Comparison of ENCODE assay signal across 22 cellular contexts in genomic region chr12:4107911-4108697, GRCh38.
DNase-seq lines count a peak whose midpoint lies in the region; ATAC-seq and TF ChIP-seq lines count a peak whose summit lies in the region.
"Had no signal": no experiment of that assay in that cellular context is flagged by ENCODE, and none has a peak within 500 bp of the region (broad histone marks: within the 10 kb centered on the region; RNA-seq: fewer than 3 reads in every experiment).

No MANE protein-coding gene starts in this region.

- H3K4me3 ChIP-seq in MM.1S (ENCODE audit: low read length): no peak overlapping the region
- H3K4me3 ChIP-seq: GM23248, heart left ventricle, PC-9, SJCRH30, uterus had no signal

- no peaks in the 10 kb centered on the region for H3K79me2 ChIP-seq in MM.1S (ENCODE audit: low read length)
- H3K79me2 ChIP-seq: parathyroid adenoma had no signal

- H3K9me2 ChIP-seq in MM.1S (replicated peaks; ENCODE audit: insufficient read depth, low read length): no peaks in the 10 kb centered on the region

- POLR2A ChIA-PET in activated CD4-positive, alpha-beta memory T cell treated with anti-CD3 and anti-CD28 coated beads, Interleukin-2, amount 10 ng/mL, durations not matched to agents 7 days and 5 days (lab: Charles Lee): interaction anchor here (0.6 to 4.0 kb wide), 15 partner anchors 8 to 179 kb away, joined by 3 to 108 read pairs (median 4); partner anchors contain the start of gene CCND2
- POLR2A ChIA-PET in activated CD4-positive, alpha-beta memory T cell treated with anti-CD3 and anti-CD28 coated beads for 36 hours (lab: Charles Lee): interaction anchor here (0.8 to 2.9 kb wide), 12 partner anchors 9 to 176 kb away, joined by 3 to 18 read pairs (median 4); partner anchors contain the start of gene CCND2
- POLR2A ChIA-PET in WTC11 (lab: Charles Lee): interaction anchor here (1.0 kb wide), 2 partner anchors 8 to 164 kb away, joined by 3 read pairs; no protein-coding TSS in a partner anchor

- H3K36me3 Mint-ChIP-seq in activated CD4-positive, alpha-beta memory T cell treated with anti-CD3 and anti-CD28 coated beads, Interleukin-2, amount 10 ng/mL, durations not matched to agents 7 days and 5 days (ENCODE audit: low read depth): peaks cover 12% of the 10 kb centered on the region
- no peaks in the 10 kb centered on the region for H3K36me3 Mint-ChIP-seq in activated CD4-positive, alpha-beta memory T cell treated with anti-CD3 and anti-CD28 coated beads for 36 hours
- H3K36me3 Mint-ChIP-seq in activated naive CD8-positive, alpha-beta T cell treated with anti-CD3 and anti-CD28 coated beads, Interleukin-2, amount 50 U/mL, for 24 hours (ENCODE audit: low read depth): no peaks in the 10 kb centered on the region
- H3K36me3 Mint-ChIP-seq in stimulated activated memory B cell treated with anti-CD40 and anti-IgM and Interleukin-4, amounts not matched to agents 10 μg/mL and 1 μg/mL and 100 μg/mL, for 72 hours: no peaks in the 10 kb centered on the region
- no peaks in the 10 kb centered on the region for H3K36me3 Mint-ChIP-seq in WTC11
- H3K36me3 Mint-ChIP-seq: mesothelial cell of epicardium had no signal

- no peaks in the 10 kb centered on the region for H3K9me3 Mint-ChIP-seq in activated CD4-positive, alpha-beta memory T cell treated with anti-CD3 and anti-CD28 coated beads, Interleukin-2, amount 10 ng/mL, durations not matched to agents 7 days and 5 days
- H3K9me3 Mint-ChIP-seq in activated CD4-positive, alpha-beta memory T cell treated with anti-CD3 and anti-CD28 coated beads for 36 hours: no peaks in the 10 kb centered on the region
- H3K9me3 Mint-ChIP-seq in activated naive CD8-positive, alpha-beta T cell treated with anti-CD3 and anti-CD28 coated beads, Interleukin-2, amount 50 U/mL, for 24 hours: no peaks in the 10 kb centered on the region
- H3K9me3 Mint-ChIP-seq in stimulated activated memory B cell treated with anti-CD40 and anti-IgM and Interleukin-4, amounts not matched to agents 10 μg/mL and 1 μg/mL and 100 μg/mL, for 72 hours: no peaks in the 10 kb centered on the region
- no peaks in the 10 kb centered on the region for H3K9me3 Mint-ChIP-seq in WTC11
- H3K9me3 Mint-ChIP-seq: mesothelial cell of epicardium had no signal

- H3F3A ChIP-seq in MM.1S (ENCODE audit: insufficient read depth, low read length): no peaks in the 10 kb centered on the region; the same call in 1 of the 2 replicates

- no peaks in the 10 kb centered on the region for H3K9me3 ChIP-seq in MM.1S (replicated peaks; ENCODE audit: insufficient read depth, low read length)
- H3K9me3 ChIP-seq: heart left ventricle, SJCRH30, uterus had no signal

- peak overlapping the region; percentile 33; the same call in 1 of the 2 replicates for H3K9ac ChIP-seq in MM.1S (ENCODE audit: low read length)
- H3K9ac ChIP-seq: GM23248, parathyroid adenoma had no signal

- no peaks in the 10 kb centered on the region for H3K27me3 Mint-ChIP-seq in activated CD4-positive, alpha-beta memory T cell treated with anti-CD3 and anti-CD28 coated beads, Interleukin-2, amount 10 ng/mL, durations not matched to agents 7 days and 5 days
- H3K27me3 Mint-ChIP-seq in activated CD4-positive, alpha-beta memory T cell treated with anti-CD3 and anti-CD28 coated beads for 36 hours: peaks cover 8% of the 10 kb centered on the region
- H3K27me3 Mint-ChIP-seq in activated naive CD8-positive, alpha-beta T cell treated with anti-CD3 and anti-CD28 coated beads, Interleukin-2, amount 50 U/mL, for 24 hours: no peaks in the 10 kb centered on the region
- H3K27me3 Mint-ChIP-seq in stimulated activated memory B cell treated with anti-CD40 and anti-IgM and Interleukin-4, amounts not matched to agents 10 μg/mL and 1 μg/mL and 100 μg/mL, for 72 hours: peaks cover 20% of the 10 kb centered on the region
- peaks cover 7% of the 10 kb centered on the region for H3K27me3 Mint-ChIP-seq in WTC11 (ENCODE audit: low read depth)

- DNase-seq in activated CD4-positive, alpha-beta memory T cell treated with anti-CD3 and anti-CD28 coated beads, Interleukin-2, amount 10 ng/mL, durations not matched to agents 7 days and 5 days: no peak
- DNase-seq in activated CD4-positive, alpha-beta memory T cell treated with anti-CD3 and anti-CD28 coated beads for 36 hours: no peak
- DNase-seq in MM.1S (no peak), WTC11 (ENCODE audit: low spot score) (no peak)
- no peak for DNase-seq in activated naive CD8-positive, alpha-beta T cell treated with anti-CD3 and anti-CD28 coated beads, Interleukin-2, amount 50 U/mL, for 24 hours
- DNase-seq: NCI-H1092, NCI-H2029, NCI-H345, NCI-H774, nephron progenitor cell, PC-9, right cardiac atrium had no signal

- ATAC-seq in activated naive CD8-positive, alpha-beta T cell treated with anti-CD3 and anti-CD28 coated beads, Interleukin-2, amount 50 U/mL, for 24 hours: no peak
- no peak for ATAC-seq in stimulated activated memory B cell treated with anti-CD40 and anti-IgM and Interleukin-4, amounts not matched to agents 10 μg/mL and 1 μg/mL and 100 μg/mL, for 72 hours
- ATAC-seq in GM18873 (IDR thresholded peaks at IDR 0.05; ENCODE audit: low FRiP score, unreplicated experiment) (no peak), WTC11 (no peak), GM21360 (IDR thresholded peaks at IDR 0.05; ENCODE audit: unreplicated experiment) (no peak)

- peak overlapping the region; percentile 60; the same call in 1 of the 2 replicates for H3K4me2 ChIP-seq in MM.1S (ENCODE audit: low read depth, low read length)
- H3K4me2 ChIP-seq: PC-9 had no signal

- peak overlapping the region; percentile 81 for H3K27ac Mint-ChIP-seq in activated CD4-positive, alpha-beta memory T cell treated with anti-CD3 and anti-CD28 coated beads, Interleukin-2, amount 10 ng/mL, durations not matched to agents 7 days and 5 days
- H3K27ac Mint-ChIP-seq in activated CD4-positive, alpha-beta memory T cell treated with anti-CD3 and anti-CD28 coated beads for 36 hours: no peak overlapping the region
- H3K27ac Mint-ChIP-seq in activated naive CD8-positive, alpha-beta T cell treated with anti-CD3 and anti-CD28 coated beads, Interleukin-2, amount 50 U/mL, for 24 hours: peak overlapping the region; percentile 87
- H3K27ac Mint-ChIP-seq in stimulated activated memory B cell treated with anti-CD40 and anti-IgM and Interleukin-4, amounts not matched to agents 10 μg/mL and 1 μg/mL and 100 μg/mL, for 72 hours: peak overlapping the region; percentile 55
- H3K27ac Mint-ChIP-seq in WTC11: no peak overlapping the region
- H3K27ac Mint-ChIP-seq: mesothelial cell of epicardium, nephron progenitor cell had no signal

- H3K4me3 Mint-ChIP-seq in activated CD4-positive, alpha-beta memory T cell treated with anti-CD3 and anti-CD28 coated beads, Interleukin-2, amount 10 ng/mL, durations not matched to agents 7 days and 5 days: no peak overlapping the region
- no peak overlapping the region for H3K4me3 Mint-ChIP-seq in activated CD4-positive, alpha-beta memory T cell treated with anti-CD3 and anti-CD28 coated beads for 36 hours
- H3K4me3 Mint-ChIP-seq in activated naive CD8-positive, alpha-beta T cell treated with anti-CD3 and anti-CD28 coated beads, Interleukin-2, amount 50 U/mL, for 24 hours: no peak overlapping the region
- H3K4me3 Mint-ChIP-seq in stimulated activated memory B cell treated with anti-CD40 and anti-IgM and Interleukin-4, amounts not matched to agents 10 μg/mL and 1 μg/mL and 100 μg/mL, for 72 hours: no peak overlapping the region
- H3K4me3 Mint-ChIP-seq in WTC11: no peak overlapping the region
- H3K4me3 Mint-ChIP-seq: mesothelial cell of epicardium, nephron progenitor cell had no signal

- H3K4me1 ChIP-seq in MM.1S (ENCODE audit: low read length): peaks cover 24% of the 10 kb centered on the region
- H3K4me1 ChIP-seq: parathyroid adenoma, uterus had no signal

- H3K27me3 ChIP-seq in MM.1S (replicated peaks; ENCODE audit: insufficient read depth, low read length): no peaks in the 10 kb centered on the region
- H3K27me3 ChIP-seq: heart left ventricle, SJCRH30, uterus had no signal

- H3K4me1 Mint-ChIP-seq in activated CD4-positive, alpha-beta memory T cell treated with anti-CD3 and anti-CD28 coated beads, Interleukin-2, amount 10 ng/mL, durations not matched to agents 7 days and 5 days: peaks cover 62% of the 10 kb centered on the region
- peaks cover 46% of the 10 kb centered on the region for H3K4me1 Mint-ChIP-seq in activated CD4-positive, alpha-beta memory T cell treated with anti-CD3 and anti-CD28 coated beads for 36 hours (ENCODE audit: low read depth)
- peaks cover 49% of the 10 kb centered on the region for H3K4me1 Mint-ChIP-seq in activated naive CD8-positive, alpha-beta T cell treated with anti-CD3 and anti-CD28 coated beads, Interleukin-2, amount 50 U/mL, for 24 hours
- peaks cover 30% of the 10 kb centered on the region for H3K4me1 Mint-ChIP-seq in stimulated activated memory B cell treated with anti-CD40 and anti-IgM and Interleukin-4, amounts not matched to agents 10 μg/mL and 1 μg/mL and 100 μg/mL, for 72 hours
- H3K4me1 Mint-ChIP-seq in WTC11: peaks cover 17% of the 10 kb centered on the region
- H3K4me1 Mint-ChIP-seq: mesothelial cell of epicardium had no signal

- no peak overlapping the region for H2AFZ ChIP-seq in MM.1S (ENCODE audit: low read length)
- H2AFZ ChIP-seq: GM23248, parathyroid adenoma, PC-9 had no signal

- CTCF ChIA-PET in activated CD4-positive, alpha-beta memory T cell treated with anti-CD3 and anti-CD28 coated beads, Interleukin-2, amount 10 ng/mL, durations not matched to agents 7 days and 5 days (lab: Charles Lee): interaction anchor here (0.6 to 5.7 kb wide), 41 partner anchors 9 to 222 kb away, joined by 3 to 162 read pairs (median 4); partner anchors contain the start of gene CCND2
- CTCF ChIA-PET in activated CD4-positive, alpha-beta memory T cell treated with anti-CD3 and anti-CD28 coated beads for 36 hours (lab: Charles Lee): interaction anchor here (0.6 to 2.9 kb wide), 39 partner anchors 9 to 245 kb away, joined by 3 to 76 read pairs (median 4); partner anchors contain the start of gene CCND2
- CTCF ChIA-PET in WTC11 (lab: Charles Lee): interaction anchor here (0.5 to 2.7 kb wide), 41 partner anchors 9 to 235 kb away, joined by 3 to 33 read pairs (median 4); partner anchors contain the start of genes CCND2 and PARP11

- no peaks in the 10 kb centered on the region for H4K20me1 ChIP-seq in MM.1S (ENCODE audit: insufficient read depth, low read length)

- H3K36me3 ChIP-seq in MM.1S (replicated peaks; ENCODE audit: insufficient read depth, low read length): no peaks in the 10 kb centered on the region
- H3K36me3 ChIP-seq: heart left ventricle, SJCRH30, uterus had no signal

- intact Hi-C loops in activated CD4-positive, alpha-beta memory T cell treated with anti-CD3 and anti-CD28 coated beads for 36 hours (cut with micrococcal nuclease): loop anchor here (1.0 to 2.0 kb wide), 6 partner anchors 11 to 213 kb away; partner anchors contain the start of gene TIGAR

- TF ChIP-seq CTCF in MM.1S (IDR thresholded peaks at IDR 0.05; ENCODE audit: low read length): no peak
- no peak for TF ChIP-seq CTCF in WTC11 (IDR thresholded peaks at IDR 0.05)

- peak overlapping the region; percentile 53; the same call in 1 of the 2 replicates for H3K27ac ChIP-seq in MM.1S (ENCODE audit: low read length)
- H3K27ac ChIP-seq: epithelial cell of prostate, GM23248, heart left ventricle, parathyroid adenoma, PC-9, SJCRH30, uterus had no signal

Comparison
In these comparisons a context has a peak if more than half of its experiments do, and no peak if none do; other contexts are left out.
1. H3K27ac Mint-ChIP-seq: peak in activated CD4-positive, alpha-beta memory T cell treated with anti-CD3 and anti-CD28 coated beads, Interleukin-2, amount 10 ng/mL, durations not matched to agents 7 days and 5 days (single experiment), activated naive CD8-positive, alpha-beta T cell treated with anti-CD3 and anti-CD28 coated beads, Interleukin-2, amount 50 U/mL, for 24 hours (single experiment) and stimulated activated memory B cell treated with anti-CD40 and anti-IgM and Interleukin-4, amounts not matched to agents 10 μg/mL and 1 μg/mL and 100 μg/mL, for 72 hours (single experiment); none in activated CD4-positive, alpha-beta memory T cell treated with anti-CD3 and anti-CD28 coated beads for 36 hours (single experiment) and WTC11 (single experiment).